ENCODE assay signal across 14 cellular contexts in genomic region chr4:142974331-142974730, GRCh38.
DNase-seq lines count a peak whose midpoint lies in the region; ATAC-seq and TF ChIP-seq lines count a peak whose summit lies in the region.
"Had no signal": no experiment of that assay in that cellular context is flagged by ENCODE, and none has a peak within 500 bp of the region (broad histone marks: within the 10 kb centered on the region; RNA-seq: fewer than 3 reads in every experiment).

No MANE protein-coding gene starts in this region.

- intact Hi-C loops in right cardiac atrium (cut with DNase I) (no loop called here), left ventricle myocardium inferior (cut with micrococcal nuclease) (no loop called here)

- H3K27me3 ChIP-seq in right cardiac atrium (ENCODE audit: control insufficient read depth, insufficient read depth) = no peaks in the 10 kb centered on the region
- no peaks in the 10 kb centered on the region for H3K27me3 ChIP-seq in left ventricle myocardium inferior (ENCODE audit: low read depth)
- H3K27me3 ChIP-seq in muscle layer of colon (ENCODE audit: control insufficient read depth in 1 of 2, insufficient read depth in 2 of 2, low read length in 2 of 2) = no peaks in the 10 kb centered on the region
- H3K27me3 ChIP-seq: BLaER1 treated with 17β-estradiol and CSF1 and Interleukin-3, amounts not matched to agents 10 nM and 100 nM had no signal

- H3K4me3 ChIP-seq in right cardiac atrium (ENCODE audit: low read length) = no peak overlapping the region
- H3K4me3 ChIP-seq in left ventricle myocardium inferior = no peak overlapping the region
- H3K4me3 ChIP-seq in muscle layer of colon (ENCODE audit: low read depth in 1 of 2, low read length in 2 of 2) = no peak overlapping the region
- H3K4me3 ChIP-seq: BLaER1 treated with 17β-estradiol and CSF1 and Interleukin-3, amounts not matched to agents 10 nM and 100 nM had no signal

- H3K4me1 ChIP-seq in right cardiac atrium (ENCODE audit: control insufficient read depth, insufficient read depth, low read length) (no peaks in the 10 kb centered on the region), left ventricle myocardium inferior (no peaks in the 10 kb centered on the region), muscle layer of colon (ENCODE audit: insufficient read depth, low read length) (peaks cover 13% of the 10 kb centered on the region)

- DNase-seq in DMS53 (lab: John Stamatoyannopoulos, UW) = peak; percentile 7
- DNase-seq in DMS53 treated with DMSO at 0.1 percent for 48 hours (lab: John Stamatoyannopoulos, UW; ENCODE audit: unreplicated experiment) = no peak
- DNase-seq in right cardiac atrium = peak in 1 of 3 donors; percentile 6
- no peak for DNase-seq in left ventricle myocardium inferior
- no peak for DNase-seq in activated naive CD4-positive, alpha-beta T cell treated with anti-CD3 and anti-CD28 coated beads, Interleukin-2, amount 50 U/mL, for 72 hours (ENCODE audit: low spot score in 2 of 2)
- no peak for DNase-seq in ACHN
- DNase-seq: CD4-positive, CD25-positive, alpha-beta regulatory T cell; DMS79; GOT3; H9 had no signal

- no peak overlapping the region for H3K27ac Mint-ChIP-seq in activated naive CD4-positive, alpha-beta T cell treated with anti-CD3 and anti-CD28 coated beads, Interleukin-2, amount 50 U/mL, for 72 hours
- H3K27ac Mint-ChIP-seq: CD4-positive, CD25-positive, alpha-beta regulatory T cell; H9 had no signal

- H3K27ac ChIP-seq in right cardiac atrium (ENCODE audit: low read length) = no peak overlapping the region
- H3K27ac ChIP-seq in left ventricle myocardium inferior (replicated peaks) = no peak overlapping the region
- H3K27ac ChIP-seq in muscle layer of colon (ENCODE audit: low read depth, low read length) = peak overlapping the region; percentile 39
- H3K27ac ChIP-seq: 22Rv1; BLaER1 treated with 17β-estradiol and CSF1 and Interleukin-3, amounts not matched to agents 10 nM and 100 nM had no signal

- TF ChIP-seq CTCF in left ventricle myocardium inferior (IDR thresholded peaks at IDR 0.05; ENCODE audit: borderline replicate concordance) = no peak

- no peak overlapping the region for H3K9ac ChIP-seq in muscle layer of colon (ENCODE audit: low read length)
- H3K9ac ChIP-seq: BLaER1 treated with 17β-estradiol and CSF1 and Interleukin-3, amounts not matched to agents 10 nM and 100 nM had no signal

- H3K36me3 ChIP-seq in left ventricle myocardium inferior = no peaks in the 10 kb centered on the region
- H3K36me3 ChIP-seq in muscle layer of colon (ENCODE audit: insufficient read depth, low read length) = no peaks in the 10 kb centered on the region
- H3K36me3 ChIP-seq: BLaER1 treated with 17β-estradiol and CSF1 and Interleukin-3, amounts not matched to agents 10 nM and 100 nM had no signal

- no peaks in the 10 kb centered on the region for H3K36me3 Mint-ChIP-seq in activated naive CD4-positive, alpha-beta T cell treated with anti-CD3 and anti-CD28 coated beads, Interleukin-2, amount 50 U/mL, for 72 hours
- H3K36me3 Mint-ChIP-seq: CD4-positive, CD25-positive, alpha-beta regulatory T cell had no signal

- H3K9me3 ChIP-seq in right cardiac atrium (ENCODE audit: control insufficient read depth, low read length) = no peaks in the 10 kb centered on the region
- no peaks in the 10 kb centered on the region for H3K9me3 ChIP-seq in left ventricle myocardium inferior (replicated peaks)
- H3K9me3 ChIP-seq in muscle layer of colon (ENCODE audit: low read length) = no peaks in the 10 kb centered on the region
- H3K9me3 ChIP-seq: BLaER1 treated with 17β-estradiol and CSF1 and Interleukin-3, amounts not matched to agents 10 nM and 100 nM had no signal

- in situ Hi-C loops in ACHN (cut with HindIII; ENCODE audit: low pct_ligation_motif_present, low pct_unique_long_range_greater_than_20kb, low sequenced_read_pairs) = no loop called here

- H3K9me3 Mint-ChIP-seq in activated naive CD4-positive, alpha-beta T cell treated with anti-CD3 and anti-CD28 coated beads, Interleukin-2, amount 50 U/mL, for 72 hours = no peaks in the 10 kb centered on the region

- ATAC-seq in right cardiac atrium (peak; percentile 29 to 41), HG02981 (IDR thresholded peaks at IDR 0.05; ENCODE audit: unreplicated experiment) (no peak)
- ATAC-seq in activated naive CD4-positive, alpha-beta T cell treated with anti-CD3 and anti-CD28 coated beads, Interleukin-2, amount 50 U/mL, for 72 hours = no peak

Comparison
In these comparisons a context has a peak if more than half of its experiments do, and no peak if none do; other contexts are left out.
1. ATAC-seq: peak in right cardiac atrium (2 of 2); none in HG02981 (single experiment) and activated naive CD4-positive, alpha-beta T cell treated with anti-CD3 and anti-CD28 coated beads, Interleukin-2, amount 50 U/mL, for 72 hours (0 of 2).